ENCODE assay signal across 16 cellular contexts in genomic region chr3:177982034-177982433, GRCh38.
DNase-seq lines count a peak whose midpoint lies in the region; ATAC-seq and TF ChIP-seq lines count a peak whose summit lies in the region.
"Had no signal": no experiment of that assay in that cellular context is flagged by ENCODE, and none has a peak within 500 bp of the region (broad histone marks: within the 10 kb centered on the region; RNA-seq: fewer than 3 reads in every experiment).

No MANE protein-coding gene starts in this region.

- H3K4me3 Mint-ChIP-seq in mesothelial cell of epicardium (no peak overlapping the region), progenitor cell of endocrine pancreas (ENCODE audit: low read depth) (no peak overlapping the region)
- H3K4me3 Mint-ChIP-seq: CD8-positive, alpha-beta T cell; natural killer cell had no signal

- H3K4me1 Mint-ChIP-seq in mesothelial cell of epicardium (peaks cover 13% of the 10 kb centered on the region), progenitor cell of endocrine pancreas (ENCODE audit: low read depth) (no peaks in the 10 kb centered on the region)
- H3K4me1 Mint-ChIP-seq: natural killer cell had no signal

- no peaks in the 10 kb centered on the region for H3K27me3 ChIP-seq in adipocyte (replicated peaks; ENCODE audit: control insufficient read depth, insufficient read depth, low read length)
- H3K27me3 ChIP-seq: body of pancreas, tibial artery had no signal

- ATAC-seq in GM18519 (IDR thresholded peaks at IDR 0.05; ENCODE audit: low FRiP score, unreplicated experiment) (peak; percentile 44), HG02938 (IDR thresholded peaks at IDR 0.05; ENCODE audit: unreplicated experiment) (peak; percentile 49)
- ATAC-seq: body of pancreas; CD8-positive, alpha-beta T cell; HCT116; lower lobe of right lung; natural killer cell had no signal

- H3K27ac Mint-ChIP-seq in mesothelial cell of epicardium = no peak overlapping the region
- H3K27ac Mint-ChIP-seq in progenitor cell of endocrine pancreas = no peak overlapping the region
- H3K27ac Mint-ChIP-seq: activated T-helper 2 cell treated with anti-CD3 and anti-CD28 coated beads, Interferon-gamma antibody, Interleukin-2, Interleukin-4, amounts not matched to agents 10 μg/mL and 5 μg/mL and 100 μg/mL, durations not matched to agents 14 hours and 24 hours and 36 hours; CD8-positive, alpha-beta T cell; natural killer cell had no signal

- DNase-seq in adipocyte (ENCODE audit: low read depth) = peak; percentile 24
- DNase-seq in retinal pigment epithelial cell (ENCODE audit: low read depth) = peak; percentile 44
- DNase-seq in mesothelial cell of epicardium (ENCODE audit: low spot score in 2 of 2, unreplicated experiment in 2 of 2) = no peak
- DNase-seq in DMS153 treated with DMSO at 0.1 percent for 48 hours (lab: John Stamatoyannopoulos, UW; ENCODE audit: unreplicated experiment) = no peak
- DNase-seq in progenitor cell of endocrine pancreas (ENCODE audit: low spot score, unreplicated experiment) = no peak
- DNase-seq: body of pancreas; CD8-positive, alpha-beta T cell; lower lobe of right lung; natural killer cell; SIG-M5; T1000; tibial artery had no signal

- H3K36me3 Mint-ChIP-seq in mesothelial cell of epicardium (no peaks in the 10 kb centered on the region), progenitor cell of endocrine pancreas (ENCODE audit: insufficient read depth) (no peaks in the 10 kb centered on the region)
- H3K36me3 Mint-ChIP-seq: CD8-positive, alpha-beta T cell; natural killer cell had no signal

- H3K9me3 Mint-ChIP-seq in mesothelial cell of epicardium = no peaks in the 10 kb centered on the region
- H3K9me3 Mint-ChIP-seq in progenitor cell of endocrine pancreas (ENCODE audit: low read depth) = no peaks in the 10 kb centered on the region
- H3K9me3 Mint-ChIP-seq: activated T-helper 2 cell treated with anti-CD3 and anti-CD28 coated beads, Interferon-gamma antibody, Interleukin-2, Interleukin-4, amounts not matched to agents 10 μg/mL and 5 μg/mL and 100 μg/mL, durations not matched to agents 14 hours and 24 hours and 36 hours; CD8-positive, alpha-beta T cell; natural killer cell had no signal

- H3K27me3 Mint-ChIP-seq in mesothelial cell of epicardium (ENCODE audit: low read depth) (no peaks in the 10 kb centered on the region), progenitor cell of endocrine pancreas (no peaks in the 10 kb centered on the region)

- no peaks in the 10 kb centered on the region for H3K36me3 ChIP-seq in adipocyte (ENCODE audit: control insufficient read depth, insufficient read depth, low read length, severe bottlenecking)
- H3K36me3 ChIP-seq: lower lobe of right lung, tibial artery had no signal

- TF ChIP-seq CTCF in retinal pigment epithelial cell (conservative IDR thresholded peaks at IDR 0.05; ENCODE audit: low read depth, low read length) (no peak), mesothelial cell of epicardium (IDR thresholded peaks at IDR 0.05; ENCODE audit: unreplicated experiment) (no peak), progenitor cell of endocrine pancreas (IDR thresholded peaks at IDR 0.05; ENCODE audit: unreplicated experiment) (no peak)

- no peak overlapping the region for H3K4me3 ChIP-seq in adipocyte (ENCODE audit: low read length)
- H3K4me3 ChIP-seq in retinal pigment epithelial cell (ENCODE audit: low read length) = no peak overlapping the region
- H3K4me3 ChIP-seq: body of pancreas, lower lobe of right lung, tibial artery had no signal

- H3K9ac ChIP-seq in adipocyte (ENCODE audit: low read length) = no peak overlapping the region

- H3K4me1 ChIP-seq in adipocyte (ENCODE audit: control insufficient read depth, insufficient read depth, low read length) = peaks cover 18% of the 10 kb centered on the region
- H3K4me1 ChIP-seq: body of pancreas, lower lobe of right lung had no signal

- H3K9me3 ChIP-seq in adipocyte (ENCODE audit: control insufficient read depth, low read length) = no peaks in the 10 kb centered on the region
- H3K9me3 ChIP-seq: body of pancreas, lower lobe of right lung, tibial artery had no signal

Comparison
In these comparisons a context has a peak if more than half of its experiments do, and no peak if none do; other contexts are left out.
1. DNase-seq: peak in adipocyte (single experiment) and retinal pigment epithelial cell (single experiment); none in mesothelial cell of epicardium (0 of 2), DMS153 treated with DMSO at 0.1 percent for 48 hours (single experiment) and progenitor cell of endocrine pancreas (single experiment).